ENCODE assay signal across 1 cellular context in the genomic region with DNA sequence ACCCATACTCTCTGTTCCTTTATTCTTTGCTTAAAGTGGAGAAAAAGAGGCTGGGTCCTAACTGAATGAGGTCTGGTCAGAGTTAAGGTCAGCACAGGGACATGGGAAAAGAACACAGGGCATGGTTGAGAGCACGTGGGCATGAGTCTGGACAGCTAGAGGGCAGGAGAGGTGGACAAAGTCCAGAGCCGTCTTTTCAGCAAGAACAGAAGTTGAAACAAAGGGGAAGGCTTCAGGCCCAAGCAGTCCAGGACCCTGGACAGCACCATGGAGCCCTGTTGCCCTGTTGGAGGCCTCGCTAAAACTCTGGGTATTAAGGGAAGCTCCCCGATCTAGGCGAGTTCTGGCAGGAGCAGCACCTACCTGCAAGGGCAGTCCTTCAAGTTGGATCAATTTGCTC.
TF ChIP-seq lines count a peak whose summit lies in the region.

No MANE protein-coding gene starts in this region.

TF ChIP-seq in GM12878, 131 proteins besides CTCF, POLR2A, EP300 and RAD21 (continued from another document):
- TF ChIP-seq, protein P1, sequence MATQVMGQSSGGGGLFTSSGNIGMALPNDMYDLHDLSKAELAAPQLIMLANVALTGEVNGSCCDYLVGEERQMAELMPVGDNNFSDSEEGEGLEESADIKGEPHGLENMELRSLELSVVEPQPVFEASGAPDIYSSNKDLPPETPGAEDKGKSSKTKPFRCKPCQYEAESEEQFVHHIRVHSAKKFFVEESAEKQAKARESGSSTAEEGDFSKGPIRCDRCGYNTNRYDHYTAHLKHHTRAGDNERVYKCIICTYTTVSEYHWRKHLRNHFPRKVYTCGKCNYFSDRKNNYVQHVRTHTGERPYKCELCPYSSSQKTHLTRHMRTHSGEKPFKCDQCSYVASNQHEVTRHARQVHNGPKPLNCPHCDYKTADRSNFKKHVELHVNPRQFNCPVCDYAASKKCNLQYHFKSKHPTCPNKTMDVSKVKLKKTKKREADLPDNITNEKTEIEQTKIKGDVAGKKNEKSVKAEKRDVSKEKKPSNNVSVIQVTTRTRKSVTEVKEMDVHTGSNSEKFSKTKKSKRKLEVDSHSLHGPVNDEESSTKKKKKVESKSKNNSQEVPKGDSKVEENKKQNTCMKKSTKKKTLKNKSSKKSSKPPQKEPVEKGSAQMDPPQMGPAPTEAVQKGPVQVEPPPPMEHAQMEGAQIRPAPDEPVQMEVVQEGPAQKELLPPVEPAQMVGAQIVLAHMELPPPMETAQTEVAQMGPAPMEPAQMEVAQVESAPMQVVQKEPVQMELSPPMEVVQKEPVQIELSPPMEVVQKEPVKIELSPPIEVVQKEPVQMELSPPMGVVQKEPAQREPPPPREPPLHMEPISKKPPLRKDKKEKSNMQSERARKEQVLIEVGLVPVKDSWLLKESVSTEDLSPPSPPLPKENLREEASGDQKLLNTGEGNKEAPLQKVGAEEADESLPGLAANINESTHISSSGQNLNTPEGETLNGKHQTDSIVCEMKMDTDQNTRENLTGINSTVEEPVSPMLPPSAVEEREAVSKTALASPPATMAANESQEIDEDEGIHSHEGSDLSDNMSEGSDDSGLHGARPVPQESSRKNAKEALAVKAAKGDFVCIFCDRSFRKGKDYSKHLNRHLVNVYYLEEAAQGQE (IDR thresholded peaks at IDR 0.05; ENCODE audit: low read depth, low read length) = peak; percentile 93
- TF ChIP-seq, protein P2, sequence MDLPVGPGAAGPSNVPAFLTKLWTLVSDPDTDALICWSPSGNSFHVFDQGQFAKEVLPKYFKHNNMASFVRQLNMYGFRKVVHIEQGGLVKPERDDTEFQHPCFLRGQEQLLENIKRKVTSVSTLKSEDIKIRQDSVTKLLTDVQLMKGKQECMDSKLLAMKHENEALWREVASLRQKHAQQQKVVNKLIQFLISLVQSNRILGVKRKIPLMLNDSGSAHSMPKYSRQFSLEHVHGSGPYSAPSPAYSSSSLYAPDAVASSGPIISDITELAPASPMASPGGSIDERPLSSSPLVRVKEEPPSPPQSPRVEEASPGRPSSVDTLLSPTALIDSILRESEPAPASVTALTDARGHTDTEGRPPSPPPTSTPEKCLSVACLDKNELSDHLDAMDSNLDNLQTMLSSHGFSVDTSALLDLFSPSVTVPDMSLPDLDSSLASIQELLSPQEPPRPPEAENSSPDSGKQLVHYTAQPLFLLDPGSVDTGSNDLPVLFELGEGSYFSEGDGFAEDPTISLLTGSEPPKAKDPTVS (IDR thresholded peaks at IDR 0.05; ENCODE audit: low read depth, low read length) = no peak
